In the genomic region with DNA sequence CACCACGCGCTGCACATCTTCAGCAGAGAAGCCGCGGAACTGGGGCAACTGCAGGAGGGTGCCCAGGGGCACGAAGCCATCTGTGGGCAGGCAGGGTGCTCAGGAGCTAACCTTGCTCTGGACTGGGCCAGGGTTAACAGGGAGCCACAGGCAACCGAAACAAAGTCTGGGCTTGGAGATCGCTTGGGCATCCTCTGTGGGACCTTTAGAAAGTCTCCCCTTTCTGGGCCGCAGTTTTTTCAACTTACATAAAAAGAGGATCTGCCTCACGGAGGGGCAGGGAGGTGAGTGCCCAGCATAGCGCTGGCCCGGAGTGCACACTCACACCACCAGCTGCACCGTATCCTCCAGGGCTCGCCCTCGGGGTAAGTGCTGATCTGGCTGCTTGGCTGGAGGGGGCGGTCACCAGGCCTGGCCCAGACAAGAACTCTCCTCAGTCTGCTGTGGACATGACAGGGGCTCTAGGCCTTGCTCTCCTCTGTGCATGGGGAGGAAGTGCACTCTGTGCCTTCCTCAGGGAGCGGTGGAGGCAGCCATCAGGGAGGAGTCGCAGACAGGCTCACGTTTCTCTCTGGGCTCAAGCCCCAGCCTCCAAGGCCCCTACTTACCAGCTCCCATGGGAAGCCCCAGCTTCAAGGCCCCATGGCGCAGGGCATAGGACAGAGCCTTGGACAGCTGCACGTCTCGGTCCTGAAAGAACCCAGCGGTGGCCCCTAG, we compare ENCODE assay signal across 8 cellular contexts. TPM values are rescaled to one million over a fixed set of nuclear protein-coding genes. Genes with fewer than 3 reads are reported as not detected.
DNase-seq lines count a peak whose midpoint lies in the region; TF ChIP-seq lines count a peak whose summit lies in the region.

No MANE protein-coding gene starts in this region.

- no peak overlapping the region for H3K23ac ChIP-seq in trophoblast cell (ENCODE audit: low read length)

- no peak for TF ChIP-seq CTCF in RWPE1 (conservative IDR thresholded peaks at IDR 0.05; ENCODE audit: low read depth)

- H2BK120ac ChIP-seq in trophoblast cell (ENCODE audit: insufficient read depth, low read length, poor library complexity): peak overlapping the region; percentile 57

- H3K9ac ChIP-seq in trophoblast cell (ENCODE audit: low read length): no peak overlapping the region

- peak overlapping the region; percentile 94 for H4K12ac ChIP-seq in trophoblast cell (ENCODE audit: low read depth, low read length)

- POLR2A ChIA-PET in RWPE1 (lab: Yijun Ruan, JAX; ENCODE audit: low non-redundant PET): no interaction called here

- H3K4ac ChIP-seq in trophoblast cell (ENCODE audit: low read depth, low read length): peak overlapping the region; percentile 74

- H2AK5ac ChIP-seq in trophoblast cell (ENCODE audit: low read length): peak overlapping the region; percentile 93

- H4K91ac ChIP-seq in trophoblast cell (ENCODE audit: low read depth, low read length): peak overlapping the region; percentile 94

- peak overlapping the region; percentile 83 for H3K4me3 ChIP-seq in trophoblast cell (ENCODE audit: low read depth, low read length)

- H3K4me2 ChIP-seq in trophoblast cell (ENCODE audit: low read length): peak overlapping the region; percentile 95

- H2BK5ac ChIP-seq in trophoblast cell (ENCODE audit: low read depth, low read length, poor library complexity): peak overlapping the region; percentile 51

- DNase-seq in EL: peak; percentile 31
- DNase-seq in RWPE1 (ENCODE audit: low spot score): no peak
- no peak for DNase-seq in epithelial cell of prostate (ENCODE audit: low read depth, low spot score)
- DNase-seq in trophoblast cell: peak; percentile 52 to 68
- no peak for DNase-seq in NCI-H146 (lab: John Stamatoyannopoulos, UW)
- DNase-seq in HK-2 (ENCODE audit: unreplicated experiment): no peak
- no peak for DNase-seq in NCI-H510A treated with DMSO at 0.1 percent for 48 hours (lab: John Stamatoyannopoulos, UW)
- no peak for DNase-seq in RPMI8226

- no CpG with 5 or more reads among the region's 22 CpGs for WGBS in trophoblast cell (ENCODE audit: extremely low coverage, insufficient coverage, insufficient read length)

- H3K4me1 ChIP-seq in trophoblast cell (ENCODE audit: control insufficient read depth in 1 of 2, insufficient read depth in 2 of 2, low read length in 2 of 2): peaks cover 15 to 24% of the 10 kb centered on the region in 2 experiments

- peak overlapping the region; percentile 92 for H3K14ac ChIP-seq in trophoblast cell (ENCODE audit: low read length)

- peak overlapping the region; percentile 90 for H4K8ac ChIP-seq in trophoblast cell (ENCODE audit: low read depth, low read length)

- H2BK12ac ChIP-seq in trophoblast cell (ENCODE audit: low read length): peak overlapping the region; percentile 42

- peak overlapping the region; percentile 11 for H2AFZ ChIP-seq in trophoblast cell (ENCODE audit: insufficient read depth, low read length, poor library complexity)

- H3K18ac ChIP-seq in trophoblast cell (ENCODE audit: low read length): peak overlapping the region; percentile 97

- H3K9me3 ChIP-seq in trophoblast cell (ENCODE audit: insufficient read depth, low read depth, low read length): peaks cover 5% of the 10 kb centered on the region

- peak overlapping the region; percentile 98 for H3K27ac ChIP-seq in RWPE1
- H3K27ac ChIP-seq in epithelial cell of prostate: peak overlapping the region; percentile 66
- no peak overlapping the region for H3K27ac ChIP-seq in trophoblast cell (ENCODE audit: low read depth, low read length)

- peaks cover 25 to 27% of the 10 kb centered on the region in 2 experiments for H3K36me3 ChIP-seq in trophoblast cell (ENCODE audit: control insufficient read depth in 1 of 2, insufficient read depth in 2 of 2, low read length in 2 of 2)

- CTCF ChIA-PET in RWPE1 (lab: Yijun Ruan, JAX): interaction anchor here (0.6 to 1.2 kb wide), 9 partner anchors 11 to 441 kb away, joined by 3 to 5 read pairs (median 3); no protein-coding TSS in a partner anchor

- no peaks in the 10 kb centered on the region for H3K27me3 ChIP-seq in trophoblast cell (ENCODE audit: insufficient read depth, low read length)

- H3K79me2 ChIP-seq in trophoblast cell (ENCODE audit: control insufficient read depth, insufficient read depth, low read length, poor library complexity): peaks cover 12% of the 10 kb centered on the region

- peaks cover 15% of the 10 kb centered on the region for H3K79me1 ChIP-seq in trophoblast cell (ENCODE audit: low read length)

RNA-seq across cellular contexts. Expression of a gene that starts 0.9 kb away (rescaled TPM):
- 49.3 and 50.0 TPM in 2 replicates for polyA plus RNA-seq in trophoblast cell (2013)

RNA-seq across cellular contexts. Expression of a gene that starts 1.0 kb away (rescaled TPM):
- 49.2 and 52.1 TPM in 2 replicates for polyA plus RNA-seq in trophoblast cell (2013)

RNA-seq across cellular contexts. Expression of a gene that starts 5.3 kb away (rescaled TPM):
- 32.7 and 35.1 TPM in 2 replicates for polyA plus RNA-seq in trophoblast cell (2013)

RNA-seq across cellular contexts. Expression of a gene that starts 9.3 kb away (rescaled TPM):
- polyA plus RNA-seq in trophoblast cell (2013): 76.2 and 77.7 TPM in 2 replicates

RNA-seq across cellular contexts. Expression of a gene that starts 15.8 kb away (rescaled TPM):
- 78.2 and 80.2 TPM in 2 replicates for polyA plus RNA-seq in trophoblast cell (2013)

Comparison
In these comparisons a context has a peak if more than half of its experiments do, and no peak if none do; other contexts are left out.
1. DNase-seq: peak in EL (single experiment) and trophoblast cell (2 of 2); none in RWPE1 (single experiment), epithelial cell of prostate (single experiment), NCI-H146 (single experiment), HK-2 (single experiment), NCI-H510A treated with DMSO at 0.1 percent for 48 hours (single experiment) and RPMI8226 (single experiment).